ENCODE assay signal across 8 cellular contexts in genomic region chr2:216498418-216499413, GRCh38. TPM values are rescaled to one million over a fixed set of nuclear protein-coding genes. Genes with fewer than 3 reads are reported as not detected.
DNase-seq lines count a peak whose midpoint lies in the region; ATAC-seq, FAIRE-seq and TF ChIP-seq lines count a peak whose summit lies in the region.

Gene RPL37A, plus strand, starts transcription at chr2:216498844. Its CDS starts 31 bp downstream, at chr2:216498875.

- H3K4me2 ChIP-seq in OCI-LY3 (ENCODE audit: low read length) (peak within 1 kb of the TSS; percentile 95), endothelial cell of umbilical vein (ENCODE audit: insufficient read depth, low read length) (peak within 1 kb of the TSS; percentile 94)

- peak within 1 kb of the TSS; percentile 94 for H3K4me3 ChIP-seq in OCI-LY3 (ENCODE audit: low read length)
- H3K4me3 ChIP-seq in endothelial cell of umbilical vein (replicated peaks in 1 of 3; ENCODE audit: insufficient read depth in 1 of 3, low read depth in 1 of 3, low read length in 3 of 3), result peak within 1 kb of the TSS; percentile 85 to 99 (median 99)

- H3K79me2 ChIP-seq in OCI-LY3 (ENCODE audit: low read length) (peaks cover 47% of the 10 kb centered on the region), endothelial cell of umbilical vein (ENCODE audit: control insufficient read depth, insufficient read depth, low read length) (peaks cover 50% of the 10 kb centered on the region)

- peak; percentile 85 for FAIRE-seq in endothelial cell of umbilical vein (lab: Jason Lieb, UNC)

- peaks cover 43% of the 10 kb centered on the region for H4K20me1 ChIP-seq in OCI-LY3 (ENCODE audit: insufficient read depth, low read length)
- no peaks in the 10 kb centered on the region for H4K20me1 ChIP-seq in endothelial cell of umbilical vein (replicated peaks; ENCODE audit: control insufficient read depth, extremely low read depth, insufficient read depth, low read length)

- POLR2A ChIA-PET in endothelial cell of umbilical vein (lab: Charles Lee), result interaction anchor here (0.6 to 2.2 kb wide), 11 partner anchors 8 to 126 kb away, joined by 3 to 12 read pairs (median 4); partner anchors contain the start of genes MARCHF4 and SMARCAL1

- CTCF ChIA-PET in endothelial cell of umbilical vein (lab: Charles Lee), result interaction anchor here (0.7 to 1.7 kb wide), 4 partner anchors 21 to 87 kb away, joined by 3 to 9 read pairs (median 3); partner anchors contain the start of gene SMARCAL1

- TF ChIP-seq CTCF in OCI-LY3 (IDR thresholded peaks at IDR 0.05; ENCODE audit: low read depth, low read length) (no peak), endothelial cell of umbilical vein (IDR thresholded peaks at IDR 0.05; ENCODE audit: extremely low read depth in 1 of 2, insufficient read depth in 1 of 2, low read depth in 1 of 2, low read length in 2 of 2) (no peak)

- no peaks in the 10 kb centered on the region for H3K9me3 ChIP-seq in OCI-LY3 (ENCODE audit: insufficient read depth, low read length)
- H3K9me3 ChIP-seq in endothelial cell of umbilical vein (replicated peaks; ENCODE audit: control insufficient read depth, insufficient read depth, low read length), result no peaks in the 10 kb centered on the region

- H3K36me3 ChIP-seq in OCI-LY3 (replicated peaks; ENCODE audit: low read depth, low read length) (peaks cover 46% of the 10 kb centered on the region), endothelial cell of umbilical vein (ENCODE audit: control insufficient read depth in 2 of 2, extremely low read depth in 1 of 2, insufficient read depth in 2 of 2, low read length in 2 of 2) (peaks cover 24 to 27% of the 10 kb centered on the region in 2 experiments)

- intact Hi-C loops in endothelial cell of umbilical vein (cut with micrococcal nuclease), result loop anchor here (1.0 to 10.0 kb wide), 7 partner anchors 36 to 386 kb away; partner anchors contain the start of gene SMARCAL1

- TSS peak; percentile 57 for BruUV-seq in endothelial cell of umbilical vein (replicated peaks; lab: Mats Ljungman, UMichigan)

- H3K27me3 ChIP-seq in OCI-LY3 (ENCODE audit: low read depth, low read length) (no peaks in the 10 kb centered on the region), endothelial cell of umbilical vein (ENCODE audit: control insufficient read depth in 2 of 2, insufficient read depth in 2 of 2, low read length in 2 of 2) (no peaks in the 10 kb centered on the region)

- H3K9ac ChIP-seq in OCI-LY3 (ENCODE audit: low read length) (peak within 1 kb of the TSS; percentile 98), endothelial cell of umbilical vein (replicated peaks; ENCODE audit: extremely low read depth, insufficient read depth, low read length) (peak within 1 kb of the TSS; percentile 99)

- peak; percentile 99 for TF ChIP-seq POLR2A in endothelial cell of umbilical vein (IDR thresholded peaks at IDR 0.05; ENCODE audit: low read depth, low read length)

- dilution Hi-C loops in endothelial cell of umbilical vein (cut with MboI; ENCODE audit: extremely low pct_ligation_motif_present, low sequenced_read_pairs), result no loop called here

- DNase-seq in D341Med (ENCODE audit: low spot score) (peak; percentile 93), HuH-7 (ENCODE audit: low spot score) (peak; percentile 83), endothelial cell of umbilical vein (ENCODE audit: low read depth, low spot score) (peak; percentile 96), midbrain (lab: John Stamatoyannopoulos, UW) (peak; percentile 97)
- peak; percentile 92 for DNase-seq in activated CD8-positive, alpha-beta memory T cell treated with anti-CD3 and anti-CD28 coated beads, Interleukin-2, amount 50 U/mL, for 48 hours
- DNase-seq in stimulated activated CD8-positive, alpha-beta memory T cell treated with anti-CD3 and anti-CD28 coated beads, Interleukin-2, amount 100 ng/mL, for 1 hour (ENCODE audit: low read depth in 2 of 2), result peak; percentile 70 to 77

- H2AFZ ChIP-seq in OCI-LY3 (ENCODE audit: low read depth, low read length) (peak within 1 kb of the TSS; percentile 50), endothelial cell of umbilical vein (ENCODE audit: low read depth, low read length) (peak within 1 kb of the TSS; percentile 82)

- H3K27ac ChIP-seq in OCI-LY3 (ENCODE audit: low read length) (peak within 1 kb of the TSS; percentile 59), endothelial cell of umbilical vein (ENCODE audit: insufficient read depth, low read depth, low read length) (peak within 1 kb of the TSS; percentile 81)

- ATAC-seq in GM21515 (IDR thresholded peaks at IDR 0.05; ENCODE audit: unreplicated experiment), result peak; percentile 85

- no peaks in the 10 kb centered on the region for H3K9me1 ChIP-seq in endothelial cell of umbilical vein (replicated peaks; ENCODE audit: control insufficient read depth, extremely low read depth, insufficient read depth, low read length)

- H3K4me1 ChIP-seq in OCI-LY3 (ENCODE audit: low read length) (peaks cover 35% of the 10 kb centered on the region), endothelial cell of umbilical vein (ENCODE audit: control insufficient read depth, extremely low read depth, insufficient read depth, low read length) (peaks cover 42% of the 10 kb centered on the region)

TF ChIP-seq in endothelial cell of umbilical vein, 7 proteins besides CTCF, POLR2A, EP300 and RAD21:
- TF ChIP-seq GATA2 (IDR thresholded peaks at IDR 0.05; ENCODE audit: insufficient read depth, insufficient read length, low read depth, low read length), result no peak
- TF ChIP-seq EZH2 (IDR thresholded peaks at IDR 0.05; ENCODE audit: borderline replicate concordance, low read depth, low read length, severe bottlenecking), result no peak
- TF ChIP-seq FOS (IDR thresholded peaks at IDR 0.05; ENCODE audit: borderline replicate concordance, insufficient read depth, low read length), result no peak
- TF ChIP-seq MYC (IDR thresholded peaks at IDR 0.05; ENCODE audit: low read depth, low read length), result peak; percentile 69
- peak; percentile 99 for TF ChIP-seq POLR2AphosphoS5 (IDR thresholded peaks at IDR 0.05; ENCODE audit: insufficient read depth, low read depth, low read length)
- no peak for TF ChIP-seq JUN (IDR thresholded peaks at IDR 0.05; ENCODE audit: borderline replicate concordance, insufficient read depth, insufficient read length, low read depth)
- no peak for TF ChIP-seq MAX (IDR thresholded peaks at IDR 0.05; ENCODE audit: insufficient read depth, insufficient read length)

RNA-seq across cellular contexts. Expression of gene RPL37A, which starts in this region (rescaled TPM):
- total RNA-seq in endothelial cell of umbilical vein, result 2,628 and 2,952 TPM in 2 replicates
- polyA plus RNA-seq in endothelial cell of umbilical vein, result 1,143 and 1,889 TPM in 2 replicates
- polyA plus RNA-seq in endothelial cell of umbilical vein (2011; cell fraction: cytosol; rRNA removed), result 2,402 and 3,048 TPM in 2 replicates
- 806 and 883 TPM in 2 replicates for polyA plus RNA-seq in endothelial cell of umbilical vein (2011; cell fraction: nucleus; rRNA removed)
- 5,195 and 6,189 TPM in 2 replicates for polyA plus RNA-seq in endothelial cell of umbilical vein (2012)
- polyA minus RNA-seq in endothelial cell of umbilical vein, result 605 and 868 TPM in 2 replicates
- polyA minus RNA-seq in endothelial cell of umbilical vein (2011; cell fraction: cytosol; rRNA and poly(A)+ RNA removed), result 771 TPM
- polyA minus RNA-seq in endothelial cell of umbilical vein (2011; cell fraction: nucleus; rRNA and poly(A)+ RNA removed), result 140 and 162 TPM in 2 replicates

Comparison
In these comparisons a context has a peak if more than half of its experiments do, and no peak if none do; other contexts are left out.
1. Peak in every context shown above with its lines: DNase-seq, ATAC-seq, H3K4me3 ChIP-seq and H3K27ac ChIP-seq.